Comparison of ENCODE assay signal across 24 cellular contexts in the genomic region with DNA sequence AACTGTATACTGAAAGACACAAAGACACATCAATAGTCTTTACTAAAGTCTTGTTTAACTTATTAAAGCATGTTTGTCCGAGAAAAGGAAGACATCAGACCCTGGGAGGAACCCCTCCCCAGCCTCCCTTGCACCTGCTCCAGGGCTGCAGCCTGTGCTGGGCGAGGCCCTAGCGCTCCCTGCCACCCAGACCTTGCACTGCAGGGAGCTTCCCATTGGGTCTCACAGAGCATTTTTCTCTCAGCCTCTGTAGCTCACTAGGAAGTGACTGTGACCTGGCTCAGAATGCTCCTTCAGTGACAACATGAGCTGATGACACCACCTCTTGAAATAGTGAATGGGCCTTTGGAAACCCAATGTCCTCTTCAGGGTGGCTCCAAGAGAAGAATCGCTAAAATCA.
DNase-seq lines count a peak whose midpoint lies in the region; ATAC-seq and TF ChIP-seq lines count a peak whose summit lies in the region.
"Had no signal": no experiment of that assay in that cellular context is flagged by ENCODE, and none has a peak within 500 bp of the region (broad histone marks: within the 10 kb centered on the region; RNA-seq: fewer than 3 reads in every experiment).

No MANE protein-coding gene starts in this region.

- no peak overlapping the region for H3K4me3 ChIP-seq in Loucy (ENCODE audit: low read length, poor library complexity, severe bottlenecking)
- H3K4me3 ChIP-seq: A549, BLaER1, gastrocnemius medialis, lung, right atrium auricular region, suprapubic skin, uterus had no signal

- H4K20me1 ChIP-seq in Loucy (ENCODE audit: insufficient read depth, low read length, poor library complexity, severe bottlenecking): no peaks in the 10 kb centered on the region
- H4K20me1 ChIP-seq: BLaER1 had no signal

- no peaks in the 10 kb centered on the region for H3K36me3 Mint-ChIP-seq in activated naive CD8-positive, alpha-beta T cell
- no peaks in the 10 kb centered on the region for H3K36me3 Mint-ChIP-seq in osteocyte (ENCODE audit: unreplicated experiment)

- peak; percentile 24 for TF ChIP-seq CTCF in Loucy (conservative IDR thresholded peaks at IDR 0.05; ENCODE audit: low read length)
- TF ChIP-seq CTCF in osteocyte (IDR thresholded peaks at IDR 0.05): no peak

- peak; percentile 53 for DNase-seq in activated CD8-positive, alpha-beta memory T cell treated with anti-CD3 and anti-CD28 coated beads for 24 hours
- DNase-seq in activated CD8-positive, alpha-beta memory T cell treated with anti-CD3 and anti-CD28 coated beads, Interleukin-2, amount 50 U/mL, for 48 hours: no peak
- peak; percentile 73 for DNase-seq in osteocyte (ENCODE audit: extremely low spot score, unreplicated experiment)
- no peak for DNase-seq in EL
- DNase-seq in NCI-H2107 (lab: John Stamatoyannopoulos, UW): no peak
- DNase-seq: activated gamma-delta T cell; effector CD4-positive, alpha-beta T cell; gastrocnemius medialis; GDM1; KBM-7; kidney; NCI-H1694 treated with DMSO at 0.1 percent for 48 hours; NCI-H226; stimulated activated CD8-positive, alpha-beta memory T cell treated with anti-CD3 and anti-CD28 coated beads, Interleukin-4, amount 100 ng/mL, for 48 hours; uterus had no signal

- no peaks in the 10 kb centered on the region for H3K9me3 ChIP-seq in Loucy (ENCODE audit: insufficient read depth, low read depth, low read length)
- H3K9me3 ChIP-seq: A549, BLaER1, gastrocnemius medialis, right atrium auricular region, suprapubic skin, uterus had no signal

- no peaks in the 10 kb centered on the region for H3K79me2 ChIP-seq in Loucy (ENCODE audit: insufficient read depth, low read length)

- peak overlapping the region; percentile 57 for H3K4me2 ChIP-seq in Loucy (ENCODE audit: low read depth, low read length, poor library complexity, severe bottlenecking)
- H3K4me2 ChIP-seq: A549, BLaER1 had no signal

- no peaks in the 10 kb centered on the region for H3K27me3 ChIP-seq in Loucy (ENCODE audit: insufficient read depth, low read length, poor library complexity, severe bottlenecking)
- H3K27me3 ChIP-seq: BLaER1, gastrocnemius medialis, right atrium auricular region, suprapubic skin, uterus had no signal

- no peaks in the 10 kb centered on the region for H3K9me3 Mint-ChIP-seq in activated naive CD8-positive, alpha-beta T cell (ENCODE audit: low read depth)
- H3K9me3 Mint-ChIP-seq in osteocyte (ENCODE audit: unreplicated experiment): peaks cover 52% of the 10 kb centered on the region

- no peak overlapping the region for H3K27ac Mint-ChIP-seq in activated naive CD8-positive, alpha-beta T cell
- no peak overlapping the region for H3K27ac Mint-ChIP-seq in osteocyte (ENCODE audit: unreplicated experiment)
- H3K27ac Mint-ChIP-seq: WTC11 had no signal

- H3K9me2 ChIP-seq in Loucy (replicated peaks; ENCODE audit: low read depth, low read length): no peaks in the 10 kb centered on the region

- no peak for ATAC-seq in HG02970 (IDR thresholded peaks at IDR 0.05; ENCODE audit: low FRiP score, unreplicated experiment)
- ATAC-seq: A549, gastrocnemius medialis, WTC11 had no signal

- peak overlapping the region; percentile 59 for H3K9ac ChIP-seq in Loucy (ENCODE audit: low read depth, low read length, poor library complexity, severe bottlenecking)
- H3K9ac ChIP-seq: BLaER1 had no signal

- no peak overlapping the region for H2AFZ ChIP-seq in Loucy (ENCODE audit: low read length)

- H3K36me3 ChIP-seq in Loucy (ENCODE audit: insufficient read depth, low read length): no peaks in the 10 kb centered on the region
- H3K36me3 ChIP-seq: BLaER1, gastrocnemius medialis, right atrium auricular region, suprapubic skin, uterus had no signal

- H3K4me1 Mint-ChIP-seq in activated naive CD8-positive, alpha-beta T cell (ENCODE audit: low read depth): peaks cover 51% of the 10 kb centered on the region
- no peaks in the 10 kb centered on the region for H3K4me1 Mint-ChIP-seq in osteocyte (ENCODE audit: unreplicated experiment)
- H3K4me1 Mint-ChIP-seq: WTC11 had no signal

- peak overlapping the region; percentile 46 for H3K4me3 Mint-ChIP-seq in activated naive CD8-positive, alpha-beta T cell
- no peak overlapping the region for H3K4me3 Mint-ChIP-seq in osteocyte (ENCODE audit: unreplicated experiment)
- H3K4me3 Mint-ChIP-seq: WTC11 had no signal

- H3K27me3 Mint-ChIP-seq in activated naive CD8-positive, alpha-beta T cell: no peaks in the 10 kb centered on the region
- no peaks in the 10 kb centered on the region for H3K27me3 Mint-ChIP-seq in osteocyte (ENCODE audit: unreplicated experiment)

- H3K4me1 ChIP-seq in Loucy (ENCODE audit: insufficient read depth, low read length, poor library complexity, severe bottlenecking): peaks cover 45% of the 10 kb centered on the region
- H3K4me1 ChIP-seq: A549, BLaER1, gastrocnemius medialis, right atrium auricular region, suprapubic skin, uterus had no signal

- H3F3A ChIP-seq in Loucy (ENCODE audit: low read depth): no peaks in the 10 kb centered on the region

Comparison
In these comparisons a context has a peak if more than half of its experiments do, and no peak if none do; other contexts are left out.
1. DNase-seq: peak in activated CD8-positive, alpha-beta memory T cell treated with anti-CD3 and anti-CD28 coated beads for 24 hours (single experiment) and osteocyte (single experiment); none in activated CD8-positive, alpha-beta memory T cell treated with anti-CD3 and anti-CD28 coated beads, Interleukin-2, amount 50 U/mL, for 48 hours (single experiment), EL (single experiment) and NCI-H2107 (single experiment).